Comparison of ENCODE assay signal across 3 cellular contexts in genomic region chr10:101893510-101894120, GRCh38.
TF ChIP-seq lines count a peak whose summit lies in the region.

No MANE protein-coding gene starts in this region.

TF ChIP-seq in SK-N-SH, 30 proteins besides CTCF, POLR2A, EP300 and RAD21 (continued from another document and continues in another):
- TF ChIP-seq REST (IDR thresholded peaks at IDR 0.05; ENCODE audit: low read depth, low read length) (no peak), GABPA (IDR thresholded peaks at IDR 0.05; ENCODE audit: low read depth) (no peak), USF2 (IDR thresholded peaks at IDR 0.05; ENCODE audit: borderline replicate concordance, low read depth, low read length) (no peak), CHD2 (IDR thresholded peaks at IDR 0.05; ENCODE audit: low read length, partially characterized antibody) (no peak), NFIC (IDR thresholded peaks at IDR 0.05; ENCODE audit: borderline replicate concordance) (no peak), MAX (IDR thresholded peaks at IDR 0.05; ENCODE audit: low read depth) (no peak), FOSL2 (IDR thresholded peaks at IDR 0.05; ENCODE audit: borderline replicate concordance, low read depth) (no peak), ZBTB33 (IDR thresholded peaks at IDR 0.05; ENCODE audit: borderline replicate concordance, low read depth) (no peak), TCF12 (IDR thresholded peaks at IDR 0.05) (no peak), POLR2AphosphoS5 (IDR thresholded peaks at IDR 0.05; ENCODE audit: low read depth, low read length) (no peak), RCOR1 (IDR thresholded peaks at IDR 0.05; ENCODE audit: low read length) (no peak)

TF ChIP-seq in SK-N-SH treated with all-trans-retinoic acid at 6 μM for 48 hours, 23 proteins besides CTCF, POLR2A, EP300 and RAD21:
- TF ChIP-seq TSHZ2 (CRISPR knock-in tag; IDR thresholded peaks at IDR 0.05): no peak
- TF ChIP-seq CSRNP3 (CRISPR knock-in tag; IDR thresholded peaks at IDR 0.05): no peak
- TF ChIP-seq TCF4 (CRISPR knock-in tag; IDR thresholded peaks at IDR 0.05; ENCODE audit: borderline replicate concordance): no peak
- no peak for TF ChIP-seq ZFP3 (CRISPR knock-in tag; IDR thresholded peaks at IDR 0.05)
- no peak for TF ChIP-seq GLIS3 (CRISPR knock-in tag; IDR thresholded peaks at IDR 0.05)
- no peak for TF ChIP-seq BACH2 (CRISPR knock-in tag; IDR thresholded peaks at IDR 0.05; ENCODE audit: borderline replicate concordance)
- no peak for TF ChIP-seq ESRRG (CRISPR knock-in tag; IDR thresholded peaks at IDR 0.05)
- no peak for TF ChIP-seq ZNF8 (CRISPR knock-in tag; IDR thresholded peaks at IDR 0.05)
- TF ChIP-seq ZC3H10 (CRISPR knock-in tag; IDR thresholded peaks at IDR 0.05): no peak
- no peak for TF ChIP-seq CSDC2 (CRISPR knock-in tag; IDR thresholded peaks at IDR 0.05)

TF ChIP-seq in HepG2, 621 proteins besides CTCF, POLR2A, EP300 and RAD21 (continued from another document):
- no peak for TF ChIP-seq PREB (CRISPR knock-in tag; IDR thresholded peaks at IDR 0.05)
